9 cellular contexts compared by ENCODE assay signal in the genomic region with DNA sequence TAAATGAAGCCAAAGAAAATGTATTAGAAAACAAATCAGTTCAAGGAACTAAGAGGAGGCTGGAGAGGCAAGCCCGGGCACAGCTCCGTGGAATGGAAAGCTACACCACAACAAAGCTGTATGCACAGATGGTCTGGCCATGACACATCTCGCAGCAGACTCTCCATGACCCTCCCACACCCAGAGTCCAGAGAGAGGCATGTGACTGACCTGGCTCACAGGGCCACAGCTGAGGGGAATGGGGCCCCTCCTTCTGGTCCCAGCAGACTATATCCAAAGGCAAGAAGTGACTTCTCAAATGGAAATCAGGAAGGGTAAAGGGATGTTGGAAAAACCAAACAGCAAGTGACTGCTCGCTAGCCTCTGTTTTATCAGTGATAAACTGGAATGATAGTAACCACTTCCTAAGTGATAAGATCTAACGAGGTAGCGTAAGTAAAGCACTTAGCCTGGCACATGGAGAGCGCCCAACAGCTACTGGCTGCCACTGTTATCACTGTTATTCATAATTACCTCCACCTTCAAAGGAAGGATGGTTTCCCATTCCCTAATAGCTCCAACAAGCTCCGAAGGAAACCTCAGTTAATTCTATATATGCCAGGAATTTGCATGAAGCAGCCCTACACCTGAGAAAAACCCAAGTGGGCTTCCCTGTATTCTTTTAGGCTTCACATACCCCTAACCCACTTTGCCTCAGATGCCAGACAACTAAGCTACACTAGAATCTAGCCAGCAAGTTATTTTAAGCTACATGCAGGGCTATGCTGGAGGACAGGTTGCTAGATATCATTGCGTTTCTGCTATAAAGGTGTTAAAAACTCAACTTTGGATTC. TPM values are rescaled to one million over a fixed set of nuclear protein-coding genes. Genes with fewer than 3 reads are reported as not detected.
DNase-seq lines count a peak whose midpoint lies in the region; ATAC-seq and TF ChIP-seq lines count a peak whose summit lies in the region.
"Had no signal": no experiment of that assay in that cellular context is flagged by ENCODE, and none has a peak within 500 bp of the region (broad histone marks: within the 10 kb centered on the region; RNA-seq: fewer than 3 reads in every experiment).

No MANE protein-coding gene starts in this region.

- H4K20me1 ChIP-seq in OCI-LY7 (ENCODE audit: insufficient read depth, low read length) = peaks cover 63% of the 10 kb centered on the region

- H2AFZ ChIP-seq in OCI-LY7 (ENCODE audit: low read length) = no peak overlapping the region

- ATAC-seq in activated CD4-positive, CD25-positive, alpha-beta regulatory T cell treated with anti-CD3 and anti-CD28 coated beads, Interleukin-2, amount 50 U/mL, for 24 hours = no peak
- ATAC-seq in GM19397 (IDR thresholded peaks at IDR 0.05; ENCODE audit: unreplicated experiment) (no peak), GM21381 (IDR thresholded peaks at IDR 0.05; ENCODE audit: unreplicated experiment) (no peak)

- H3K79me2 ChIP-seq in OCI-LY7 (ENCODE audit: insufficient read depth, low read depth, low read length) = peaks cover 100% of the 10 kb centered on the region

- CTCF ChIA-PET in OCI-LY7 (lab: Charles Lee; ENCODE audit: unreplicated experiment) = no interaction called here

- BruUV-seq in OCI-LY7 (replicated peaks; lab: Mats Ljungman, UMichigan) = no TSS peak

- H3K4me3 ChIP-seq in OCI-LY7 (ENCODE audit: low read depth, low read length, poor library complexity, severe bottlenecking) (no peak overlapping the region), epithelial cell of esophagus (ENCODE audit: low read length) (peak overlapping the region; percentile 4)

- intact Hi-C loops in OCI-LY7 (cut with micrococcal nuclease; ENCODE audit: unreplicated experiment) = no loop called here

- peaks cover 27% of the 10 kb centered on the region for H3K36me3 ChIP-seq in OCI-LY7 (ENCODE audit: insufficient read depth, low read length)

- H3K27ac ChIP-seq in OCI-LY7 (ENCODE audit: low read depth, low read length, poor library complexity, severe bottlenecking) = no peak overlapping the region

- no peak for TF ChIP-seq CTCF in OCI-LY7 (conservative IDR thresholded peaks at IDR 0.05; ENCODE audit: low read length)
- no peak for TF ChIP-seq CTCF in epithelial cell of esophagus (IDR thresholded peaks at IDR 0.05; ENCODE audit: insufficient read depth, low read depth, low read length, missing control alignments)

- H3K4me2 ChIP-seq in OCI-LY7 (ENCODE audit: low read length) = peak overlapping the region; percentile 21; the same call in 1 of the 2 replicates

- DNase-seq in activated CD4-positive, CD25-positive, alpha-beta regulatory T cell treated with anti-CD3 and anti-CD28 coated beads, Interleukin-2, amount 50 U/mL, for 72 hours = peak; percentile 37
- DNase-seq in OCI-LY7 (ENCODE audit: low spot score) (no peak), epithelial cell of esophagus (ENCODE audit: low read depth) (peak; percentile 93), smooth muscle cell of the brain vasculature (ENCODE audit: low read depth, low spot score) (peak; percentile 58), SHP77 (lab: John Stamatoyannopoulos, UW) (no peak)
- DNase-seq: NCI-H1092 had no signal

- no peaks in the 10 kb centered on the region for H3K9me2 ChIP-seq in OCI-LY7 (ENCODE audit: insufficient read depth, low read length)

- peaks cover 68% of the 10 kb centered on the region for H3K4me1 ChIP-seq in OCI-LY7 (ENCODE audit: insufficient read depth, low read length, poor library complexity, severe bottlenecking)

- H3K9me3 ChIP-seq in OCI-LY7 (ENCODE audit: low read length) = no peaks in the 10 kb centered on the region

- POLR2A ChIA-PET in OCI-LY7 (lab: Charles Lee) = interaction anchor here (0.6 to 1.5 kb wide), 3 partner anchors 62 to 91 kb away, joined by 5 read pairs; no protein-coding TSS in a partner anchor

RNA-seq across cellular contexts. Expression of gene OSBPL3, which starts 8.4 kb away (rescaled TPM):
- 24.6 and 28.7 TPM in 2 replicates for total RNA-seq in OCI-LY7 (2014; rRNA removed; shearing (Covaris generic))
- 67.0 and 79.9 TPM in 2 replicates for total RNA-seq in OCI-LY7 (2022)

Comparison
In these comparisons a context has a peak if more than half of its experiments do, and no peak if none do; other contexts are left out.
1. DNase-seq: peak in activated CD4-positive, CD25-positive, alpha-beta regulatory T cell treated with anti-CD3 and anti-CD28 coated beads, Interleukin-2, amount 50 U/mL, for 72 hours (single experiment), epithelial cell of esophagus (single experiment) and smooth muscle cell of the brain vasculature (single experiment); none in OCI-LY7 (single experiment) and SHP77 (0 of 2).